In genomic region chr1:918353-918752, GRCh38 we compare ENCODE assay signal across 21 cellular contexts. TPM values are rescaled to one million over a fixed set of nuclear protein-coding genes. Genes with fewer than 3 reads are reported as not detected.
DNase-seq lines count a peak whose midpoint lies in the region; ATAC-seq, FAIRE-seq and TF ChIP-seq lines count a peak whose summit lies in the region.
"Had no signal": no experiment of that assay in that cellular context is flagged by ENCODE, and none has a peak within 500 bp of the region (broad histone marks: within the 10 kb centered on the region; RNA-seq: fewer than 3 reads in every experiment).

No MANE protein-coding gene starts in this region.

- H3K4me3 ChIP-seq in right cardiac atrium (ENCODE audit: low read length) (no peak overlapping the region), gastroesophageal sphincter (no peak overlapping the region), BE2C (ENCODE audit: low read depth, low read length) (no peak overlapping the region)
- H3K4me3 ChIP-seq: A549 had no signal

- H3K4me1 Mint-ChIP-seq in chondrocyte (ENCODE audit: low read depth) (peaks cover 16% of the 10 kb centered on the region), nephron (peaks cover 57% of the 10 kb centered on the region)

- no peaks in the 10 kb centered on the region for H3K27me3 ChIP-seq in right cardiac atrium (ENCODE audit: control insufficient read depth, insufficient read depth)
- H3K27me3 ChIP-seq in gastroesophageal sphincter, result peaks cover 93% of the 10 kb centered on the region
- H3K27me3 ChIP-seq in BE2C, result no peaks in the 10 kb centered on the region

- H3K4me3 Mint-ChIP-seq in chondrocyte (ENCODE audit: unreplicated experiment) (no peak overlapping the region), nephron (peak overlapping the region in 2 of 3 experiments; percentile 56 to 61)
- H3K4me3 Mint-ChIP-seq: CD14-positive monocyte had no signal

- intact Hi-C loops in right cardiac atrium (cut with DNase I), result no loop called here
- intact Hi-C loops in left cardiac atrium (cut with DNase I), result no loop called here

- TF ChIP-seq POLR2A in GM12891 (IDR thresholded peaks at IDR 0.05; ENCODE audit: low read depth, low read length) (no peak), gastroesophageal sphincter (IDR thresholded peaks at IDR 0.05) (no peak)

- DNase-seq in right cardiac atrium (peak; percentile 13 to 62 (median 50)), left cardiac atrium (no peak), chondrocyte (ENCODE audit: low spot score) (peak; percentile 88), GM12891 (ENCODE audit: insufficient read length, low spot score) (no peak), BE2C (no peak)
- DNase-seq: GDM1, Karpas-422, MV-4-11, NCI-H1105 treated with DMSO at 0.1 percent for 48 hours, NCI-H1694, NCI-H2081, NCI-H2171, NCI-H345, NCI-H524 treated with DMSO at 0.1 percent for 48 hours, SW 1271 had no signal

- WGBS in right cardiac atrium, result 64% methylated on average over 15 of the region's 15 CpGs
- WGBS in gastroesophageal sphincter (ENCODE audit: low coverage in 1 of 2), 2 donors, result no CpG with 5 or more reads among the region's 15 CpGs

- peaks cover 2% of the 10 kb centered on the region for H3K4me1 ChIP-seq in right cardiac atrium (ENCODE audit: control insufficient read depth, insufficient read depth, low read length)
- H3K4me1 ChIP-seq in gastroesophageal sphincter, result peaks cover 0 to 51% (median 20%) of the 10 kb centered on the region in 3 donors
- H3K4me1 ChIP-seq in BE2C, result peaks cover 57% of the 10 kb centered on the region

- no peaks in the 10 kb centered on the region for H3K9me3 ChIP-seq in right cardiac atrium (ENCODE audit: control insufficient read depth, low read length)
- no peaks in the 10 kb centered on the region for H3K9me3 ChIP-seq in gastroesophageal sphincter
- no peaks in the 10 kb centered on the region for H3K9me3 ChIP-seq in BE2C
- H3K9me3 ChIP-seq: A549 had no signal

- H3K27me3 Mint-ChIP-seq in chondrocyte (ENCODE audit: low read depth) (peaks cover 33% of the 10 kb centered on the region), nephron (ENCODE audit: low read depth) (peaks cover 45% of the 10 kb centered on the region)

- no peak for FAIRE-seq in GM12891 (lab: Jason Lieb, UNC)
- FAIRE-seq: A549, RCC 7860 had no signal

- H3K9me3 Mint-ChIP-seq in chondrocyte (ENCODE audit: low read depth), result no peaks in the 10 kb centered on the region
- H3K9me3 Mint-ChIP-seq in nephron, result no peaks in the 10 kb centered on the region

- H3K36me3 ChIP-seq in gastroesophageal sphincter (no peaks in the 10 kb centered on the region), BE2C (peaks cover 5% of the 10 kb centered on the region)

- no peak for TF ChIP-seq CTCF in chondrocyte (IDR thresholded peaks at IDR 0.05)
- no peak for TF ChIP-seq CTCF in nephron (IDR thresholded peaks at IDR 0.05; ENCODE audit: unreplicated experiment in 3 of 3)
- TF ChIP-seq CTCF in gastroesophageal sphincter (IDR thresholded peaks at IDR 0.05), result no peak
- TF ChIP-seq CTCF in BE2C (IDR thresholded peaks at IDR 0.05; ENCODE audit: low read depth, low read length), result no peak

- TF ChIP-seq EP300 in gastroesophageal sphincter (IDR thresholded peaks at IDR 0.05), result no peak

- ATAC-seq in right cardiac atrium, result no peak
- ATAC-seq in left cardiac atrium, result no peak
- no peak for ATAC-seq in gastroesophageal sphincter

- H3K36me3 Mint-ChIP-seq in chondrocyte (ENCODE audit: low read depth), result no peaks in the 10 kb centered on the region
- H3K36me3 Mint-ChIP-seq in nephron (ENCODE audit: low read depth), result peaks cover 4% of the 10 kb centered on the region

- no peak overlapping the region for H3K27ac Mint-ChIP-seq in chondrocyte (ENCODE audit: unreplicated experiment)
- H3K27ac Mint-ChIP-seq in nephron, result peak overlapping the region; percentile 77 to 89 (median 88)
- H3K27ac Mint-ChIP-seq: CD14-positive monocyte had no signal

- H3K27ac ChIP-seq in right cardiac atrium (ENCODE audit: low read length) (no peak overlapping the region), gastroesophageal sphincter (no peak overlapping the region)

TF ChIP-seq in GM12891, 5 proteins besides CTCF, POLR2A, EP300 and RAD21:
- TF ChIP-seq POU2F2 (IDR thresholded peaks at IDR 0.05; ENCODE audit: low read depth, low read length), result no peak
- TF ChIP-seq POLR2AphosphoS5 (IDR thresholded peaks at IDR 0.05; ENCODE audit: low read depth, low read length), result no peak
- TF ChIP-seq PAX5 (IDR thresholded peaks at IDR 0.05; ENCODE audit: insufficient read depth, low read length, severe bottlenecking), result no peak
- TF ChIP-seq TAF1 (IDR thresholded peaks at IDR 0.05; ENCODE audit: low read depth, low read length), result no peak
- no peak for TF ChIP-seq SPI1 (IDR thresholded peaks at IDR 0.05; ENCODE audit: low read depth, low read length)

RNA-seq across cellular contexts. Expression of gene SAMD11, which starts 5.4 kb away (rescaled TPM):
- total RNA-seq in right cardiac atrium (10 to 100 TPM in 3 of 4 donors, 1 to 10 TPM in 1; 6.9 to 27.2 (median 11.4) TPM), left cardiac atrium (1 to 10 TPM; 5.1 to 7.5 TPM), chondrocyte (3.1 to 73.8 TPM (median 3.4 TPM) in 3 replicates), gastroesophageal sphincter (10 to 100 TPM; 14.2 to 21.2 (median 17.4) TPM)
- polyA plus RNA-seq in right cardiac atrium, result 7.8 TPM
- 0.05 TPM for polyA plus RNA-seq in GM12891 (2012; ENCODE audit: low read depth, missing spikeins)
- polyA plus RNA-seq in BE2C (2012; ENCODE audit: insufficient read depth, insufficient read length, low read depth), result 1.9 TPM
- polyA plus RNA-seq: CD14-positive monocyte had no signal

RNA-seq across cellular contexts. Expression of gene NOC2L, which starts 40.7 kb away (rescaled TPM):
- 10 to 100 TPM; 43.6 to 48.6 (median 45.5) TPM for total RNA-seq in right cardiac atrium
- polyA plus RNA-seq in right cardiac atrium, result 44.3 TPM
- 10 to 100 TPM; 38.1 to 48.7 TPM for total RNA-seq in left cardiac atrium
- 50.6 to 63.8 TPM (median 52.0 TPM) in 3 replicates for total RNA-seq in chondrocyte
- 48.8 TPM for polyA plus RNA-seq in GM12891 (2012; ENCODE audit: low read depth, missing spikeins)
- 10 to 100 TPM; 36.3 to 54.1 (median 45.2) TPM for total RNA-seq in gastroesophageal sphincter
- polyA plus RNA-seq in BE2C (2012; ENCODE audit: insufficient read depth, insufficient read length, low read depth), result 253 TPM

RNA-seq across cellular contexts. Expression of gene KLHL17, which starts 42.0 kb away (rescaled TPM):
- 1 to 10 TPM; 5.0 to 9.7 (median 6.6) TPM for total RNA-seq in right cardiac atrium
- polyA plus RNA-seq in right cardiac atrium, result 5.3 TPM
- total RNA-seq in left cardiac atrium, result 1 to 10 TPM; 5.7 to 8.2 TPM
- 17.4 to 24.3 TPM (median 19.1 TPM) in 3 replicates for total RNA-seq in chondrocyte
- polyA plus RNA-seq in GM12891 (2012; ENCODE audit: low read depth, missing spikeins), result 8.5 TPM
- 10 to 100 TPM in 2 of 4 donors, 1 to 10 TPM in 2; 3.6 to 12.0 (median 10.1) TPM for total RNA-seq in gastroesophageal sphincter
- 127 TPM for polyA plus RNA-seq in BE2C (2012; ENCODE audit: insufficient read depth, insufficient read length, low read depth)

RNA-seq across cellular contexts. Expression of gene PLEKHN1, which starts 47.9 kb away (rescaled TPM):
- under 1 TPM in 1 of 4 donors, not detected in 3; 0.41 TPM for total RNA-seq in right cardiac atrium
- 0.14 TPM for polyA plus RNA-seq in right cardiac atrium
- under 1 TPM; 0.38 to 0.50 TPM for total RNA-seq in left cardiac atrium
- 0.17 to 0.73 TPM (median 0.38 TPM) in 3 replicates for total RNA-seq in chondrocyte
- 0.22 TPM for polyA plus RNA-seq in GM12891 (2012; ENCODE audit: low read depth, missing spikeins)
- total RNA-seq in gastroesophageal sphincter, result 1 to 10 TPM in 1 of 4 donors, under 1 TPM in 1, not detected in 2; 0.62 to 2.3 TPM
- not detected for polyA plus RNA-seq in BE2C (2012; ENCODE audit: insufficient read depth, insufficient read length, low read depth)
- total RNA-seq: OCI-LY7 had no signal

Comparison
In these comparisons a context has a peak if more than half of its experiments do, and no peak if none do; other contexts are left out.
1. DNase-seq: peak in right cardiac atrium (3 of 3) and chondrocyte (single experiment); none in left cardiac atrium (single experiment), GM12891 (single experiment) and BE2C (single experiment).